In genomic region chr3:48287034-48287433, GRCh38 we compare ENCODE assay signal across 38 cellular contexts. TPM values are rescaled to one million over a fixed set of nuclear protein-coding genes. Genes with fewer than 3 reads are reported as not detected.
"Had no signal": no experiment of that assay in that cellular context is flagged by ENCODE, and none has a peak within 500 bp of the region (broad histone marks: within the 10 kb centered on the region; RNA-seq: fewer than 3 reads in every experiment).

No MANE protein-coding gene starts in this region.

- FAIRE-seq: astrocyte had no signal

- ATAC-seq: activated naive CD4-positive, alpha-beta T cell treated with anti-CD3 and anti-CD28 coated beads, Interleukin-2, amount 50 U/mL, for 72 hours; activated naive CD8-positive, alpha-beta T cell treated with anti-CD3 and anti-CD28 coated beads, Interleukin-2, amount 50 U/mL, for 24 hours; activated T-cell treated with anti-CD3 and anti-CD28 coated beads, Interleukin-2, amount 50 U/mL, for 4 hours; activated T-cell treated with anti-CD3 and anti-CD28 coated beads, Interleukin-2, amount 50 U/mL, for 72 hours; activated T-helper 17 cell treated with anti-CD3 and anti-CD28 coated beads, Interleukin-2, amount 50 U/mL, for 72 hours; body of pancreas had no signal

- H3K27me3 ChIP-seq: adrenal gland, ascending aorta, body of pancreas, brain microvascular endothelial cell, breast epithelium, cardiac muscle cell had no signal

- H3K4me3 ChIP-seq: adrenal gland, ascending aorta, body of pancreas, breast epithelium, cardiac muscle cell had no signal

- H3K36me3 ChIP-seq: adrenal gland, brain microvascular endothelial cell, breast epithelium, cardiac muscle cell had no signal

- H3K9me3 ChIP-seq: adrenal gland, ascending aorta, body of pancreas, breast epithelium had no signal

- H3K27ac ChIP-seq: adrenal gland, ascending aorta, body of pancreas, brain microvascular endothelial cell, breast epithelium, cardiac muscle cell had no signal

- H3K4me1 ChIP-seq: adrenal gland, ascending aorta, body of pancreas, breast epithelium had no signal

- DNase-seq: activated effector memory CD4-positive, alpha-beta T cell treated with anti-CD3 and anti-CD28 coated beads, Interleukin-2, amount 50 U/mL, for 16 hours; activated effector memory CD4-positive, alpha-beta T cell treated with Interleukin-2 at 50 U/mL for 16 hours; activated gamma-delta T cell; activated gamma-delta T cell treated with Interleukin-2 at 50 U/mL for 16 hours; activated naive CD4-positive, alpha-beta T cell; activated naive CD4-positive, alpha-beta T cell treated with anti-CD3 and anti-CD28 coated beads for 36 hours; activated naive CD4-positive, alpha-beta T cell treated with anti-CD3 and anti-CD28 coated beads, Interleukin-2, amount 10 ng/mL, durations not matched to agents 7 days and 5 days; activated naive CD4-positive, alpha-beta T cell treated with anti-CD3 and anti-CD28 coated beads, Interleukin-2, amount 50 U/mL, for 16 hours; activated naive CD4-positive, alpha-beta T cell treated with Interleukin-2 at 50 U/mL for 16 hours; activated naive CD8-positive, alpha-beta T cell treated with anti-CD3 and anti-CD28 coated beads for 36 hours; activated naive CD8-positive, alpha-beta T cell treated with anti-CD3 and anti-CD28 coated beads, Interleukin-2, amount 10 ng/mL, durations not matched to agents 7 days and 5 days; activated naive CD8-positive, alpha-beta T cell treated with anti-CD3 and anti-CD28 coated beads, Interleukin-2, amount 50 U/mL, for 24 hours; activated T-cell treated with anti-CD3 and anti-CD28 coated beads for 4 hours; activated T-cell treated with anti-CD3 and anti-CD28 coated beads, Interleukin-2, amount 50 U/mL, for 1 hour; activated T-cell treated with anti-CD3 and anti-CD28 coated beads, Interleukin-2, amount 50 U/mL, for 24 hours; activated T-cell treated with anti-CD3 and anti-CD28 coated beads, Interleukin-2, amount 50 U/mL, for 4 hours; activated T-cell treated with anti-CD3 and anti-CD28 coated beads, Interleukin-2, amount 50 U/mL, for 48 hours; activated T-cell treated with anti-CD3 and anti-CD28 coated beads, Interleukin-2, amount 50 U/mL, for 72 hours; adrenal gland; amygdala; aorta; body of pancreas; brain microvascular endothelial cell; caudate nucleus; central memory CD4-positive, alpha-beta T cell; cerebellar nuclear complex had no signal

RNA-seq across cellular contexts. Expression of gene SPINK8, which starts 46.4 kb away (rescaled TPM):
- total RNA-seq: activated naive CD4-positive, alpha-beta T cell treated with anti-CD3 and anti-CD28 coated beads for 36 hours; activated naive CD4-positive, alpha-beta T cell treated with anti-CD3 and anti-CD28 coated beads, Interleukin-2, amount 50 U/mL, for 72 hours; activated naive CD8-positive, alpha-beta T cell treated with anti-CD3 and anti-CD28 coated beads for 36 hours; activated naive CD8-positive, alpha-beta T cell treated with anti-CD3 and anti-CD28 coated beads, Interleukin-2, amount 10 ng/mL, durations not matched to agents 7 days and 5 days; activated T-cell treated with anti-CD3 and anti-CD28 coated beads, Interleukin-2, amount 50 U/mL, for 4 hours; activated T-cell treated with anti-CD3 and anti-CD28 coated beads, Interleukin-2, amount 50 U/mL, for 72 hours; activated T-helper 1 cell treated with anti-CD3 and anti-CD28 coated beads, Interleukin-12 subunit alpha, Interleukin-12 subunit beta, Interleukin-2, Interleukin-4 antibody, amounts not matched to agents 30 ng/mL and 10 ng/mL and 1 ng/mL, durations not matched to agents 14 hours and 24 hours and 36 hours; activated T-helper 17 cell treated with anti-CD3 and anti-CD28 coated beads, Interleukin-2, amount 50 U/mL, for 72 hours; activated T-helper 2 cell treated with anti-CD3 and anti-CD28 coated beads, Interferon-gamma antibody, Interleukin-2, Interleukin-4, amounts not matched to agents 10 μg/mL and 5 μg/mL and 100 μg/mL, durations not matched to agents 14 hours and 24 hours and 36 hours; adrenal gland; aorta; ascending aorta; astrocyte; body of pancreas; breast epithelium; cardiac muscle cell; cardiac septum; cerebellum; chondrocyte had no signal
- polyA plus RNA-seq: adipose tissue, adrenal gland, aorta, cardiac muscle cell had no signal
